In the genomic region with DNA sequence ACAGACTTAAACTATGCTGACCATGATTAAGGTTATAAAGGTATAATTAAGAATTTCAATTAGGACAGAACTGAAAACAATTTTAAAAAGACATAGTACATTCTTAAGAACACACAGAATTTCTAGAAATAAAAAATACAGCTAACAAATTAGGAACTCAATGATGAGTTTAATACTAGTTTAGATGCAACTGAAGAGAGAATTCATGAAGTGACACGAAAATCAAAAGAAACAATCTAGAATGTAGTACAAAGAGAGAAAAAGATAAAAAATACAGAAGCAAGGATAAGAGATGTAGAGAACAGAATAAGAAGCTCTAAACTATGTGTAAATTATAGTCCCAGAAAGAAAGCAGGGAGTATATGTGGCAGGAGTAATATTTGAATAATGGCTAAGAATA, we compare ENCODE assay signal across 25 cellular contexts.
"Had no signal": no experiment of that assay in that cellular context is flagged by ENCODE, and none has a peak within 500 bp of the region (broad histone marks: within the 10 kb centered on the region; RNA-seq: fewer than 3 reads in every experiment).

No MANE protein-coding gene starts in this region.

- ATAC-seq: activated CD4-positive, alpha-beta T cell treated with anti-CD3 and anti-CD28 coated beads for 36 hours; foreskin keratinocyte; naive thymus-derived CD8-positive, alpha-beta T cell had no signal

- H3K9me3 Mint-ChIP-seq: activated B cell treated with CpG ODN at 0.5 μM for 24 hours; activated naive CD4-positive, alpha-beta T cell treated with anti-CD3 and anti-CD28 coated beads for 36 hours; activated naive CD8-positive, alpha-beta T cell treated with anti-CD3 and anti-CD28 coated beads, Interleukin-2, amount 10 ng/mL, durations not matched to agents 7 days and 5 days; activated T-cell treated with anti-CD3 and anti-CD28 coated beads, Interleukin-2, amount 50 U/mL, for 24 hours; endodermal cell; immature natural killer cell; naive thymus-derived CD8-positive, alpha-beta T cell; stimulated activated naive CD8-positive, alpha-beta T cell treated with anti-CD3 and anti-CD28 coated beads, Interleukin-15, Interleukin-2, amounts not matched to agents 100 ng/mL and 50 ng/mL, for 24 hours; T-helper 1 cell treated with Interleukin-12 subunit alpha and Interleukin-12 subunit beta and Interleukin-4 antibody, amounts not matched to agents 30 μg/mL and 1 μg/mL, for 36 hours had no signal

- H3K4me3 ChIP-seq: coronary artery, lung, prostate gland, thyroid gland had no signal

- H3K9me3 ChIP-seq: prostate gland, thyroid gland had no signal

- H3K36me3 ChIP-seq: prostate gland, thyroid gland had no signal

- DNase-seq: activated B cell treated with CpG ODN at 0.5 μM for 24 hours; activated CD4-positive, alpha-beta T cell treated with anti-CD3 and anti-CD28 coated beads for 36 hours; activated CD4-positive, alpha-beta T cell treated with anti-CD3 and anti-CD28 coated beads, Interleukin-2, amount 50 U/mL, for 4 hours; activated CD8-positive, alpha-beta memory T cell treated with anti-CD3 and anti-CD28 coated beads for 24 hours; activated CD8-positive, alpha-beta memory T cell treated with anti-CD3 and anti-CD28 coated beads, Interleukin-2, amount 50 U/mL, for 4 hours; activated effector memory CD4-positive, alpha-beta T cell treated with Interleukin-2 at 50 U/mL for 16 hours; activated naive CD4-positive, alpha-beta T cell treated with anti-CD3 and anti-CD28 coated beads for 36 hours; activated naive CD8-positive, alpha-beta T cell treated with anti-CD3 and anti-CD28 coated beads, Interleukin-2, amount 10 ng/mL, durations not matched to agents 7 days and 5 days; activated T-cell treated with anti-CD3 and anti-CD28 coated beads, Interleukin-2, amount 50 U/mL, for 24 hours; amniotic stem cell; cerebellar nuclear complex; endodermal cell; erythroblast; foreskin keratinocyte; immature natural killer cell; naive thymus-derived CD8-positive, alpha-beta T cell; substantia nigra; T1000; thyroid gland had no signal

- H3K4me1 ChIP-seq: prostate gland had no signal

- H3K4me3 Mint-ChIP-seq: activated B cell treated with CpG ODN at 0.5 μM for 24 hours; activated CD4-positive, alpha-beta T cell treated with anti-CD3 and anti-CD28 coated beads for 36 hours; activated naive CD4-positive, alpha-beta T cell treated with anti-CD3 and anti-CD28 coated beads for 36 hours; activated naive CD8-positive, alpha-beta T cell treated with anti-CD3 and anti-CD28 coated beads, Interleukin-2, amount 10 ng/mL, durations not matched to agents 7 days and 5 days; activated T-cell treated with anti-CD3 and anti-CD28 coated beads, Interleukin-2, amount 50 U/mL, for 24 hours; endodermal cell; immature natural killer cell; mesothelial cell of epicardium; naive thymus-derived CD8-positive, alpha-beta T cell; stimulated activated naive CD8-positive, alpha-beta T cell treated with anti-CD3 and anti-CD28 coated beads, Interleukin-15, Interleukin-2, amounts not matched to agents 100 ng/mL and 50 ng/mL, for 24 hours; T-helper 1 cell treated with Interleukin-12 subunit alpha and Interleukin-12 subunit beta and Interleukin-4 antibody, amounts not matched to agents 30 μg/mL and 1 μg/mL, for 36 hours had no signal

- H3K4me1 Mint-ChIP-seq: activated B cell treated with CpG ODN at 0.5 μM for 24 hours, immature natural killer cell had no signal

- H3K27ac Mint-ChIP-seq: activated B cell treated with CpG ODN at 0.5 μM for 24 hours; activated CD4-positive, alpha-beta T cell treated with anti-CD3 and anti-CD28 coated beads for 36 hours; activated naive CD4-positive, alpha-beta T cell treated with anti-CD3 and anti-CD28 coated beads for 36 hours; activated naive CD8-positive, alpha-beta T cell treated with anti-CD3 and anti-CD28 coated beads, Interleukin-2, amount 10 ng/mL, durations not matched to agents 7 days and 5 days; activated T-cell treated with anti-CD3 and anti-CD28 coated beads, Interleukin-2, amount 50 U/mL, for 24 hours; immature natural killer cell; naive thymus-derived CD8-positive, alpha-beta T cell; stimulated activated naive CD8-positive, alpha-beta T cell treated with anti-CD3 and anti-CD28 coated beads, Interleukin-15, Interleukin-2, amounts not matched to agents 100 ng/mL and 50 ng/mL, for 24 hours; T-helper 1 cell treated with Interleukin-12 subunit alpha and Interleukin-12 subunit beta and Interleukin-4 antibody, amounts not matched to agents 30 μg/mL and 1 μg/mL, for 36 hours had no signal

- H3K27me3 ChIP-seq: foreskin keratinocyte, thyroid gland had no signal

- H3K27me3 Mint-ChIP-seq: activated B cell treated with CpG ODN at 0.5 μM for 24 hours; activated CD4-positive, alpha-beta T cell treated with anti-CD3 and anti-CD28 coated beads for 36 hours; activated T-cell treated with anti-CD3 and anti-CD28 coated beads, Interleukin-2, amount 50 U/mL, for 24 hours; stimulated activated naive CD8-positive, alpha-beta T cell treated with anti-CD3 and anti-CD28 coated beads, Interleukin-15, Interleukin-2, amounts not matched to agents 100 ng/mL and 50 ng/mL, for 24 hours had no signal

- H3K27ac ChIP-seq: coronary artery, foreskin keratinocyte, prostate gland, thyroid gland had no signal

- H3K36me3 Mint-ChIP-seq: activated naive CD8-positive, alpha-beta T cell treated with anti-CD3 and anti-CD28 coated beads, Interleukin-2, amount 10 ng/mL, durations not matched to agents 7 days and 5 days; immature natural killer cell; mesothelial cell of epicardium; naive thymus-derived CD8-positive, alpha-beta T cell had no signal
